Comparison of ENCODE assay signal across 8 cellular contexts in genomic region chr3:49703443-49703927, GRCh38. TPM values are rescaled to one million over a fixed set of nuclear protein-coding genes. Genes with fewer than 3 reads are reported as not detected.
DNase-seq lines count a peak whose midpoint lies in the region; ATAC-seq and TF ChIP-seq lines count a peak whose summit lies in the region.

No MANE protein-coding gene starts in this region.

- H3K9me3 Mint-ChIP-seq in activated T-helper 17 cell treated with anti-CD3 and anti-CD28 coated beads, Interleukin-2, amount 50 U/mL, for 72 hours = no peaks in the 10 kb centered on the region

- H3K9me3 ChIP-seq in Peyer's patch (no peaks in the 10 kb centered on the region), ovary (no peaks in the 10 kb centered on the region)

- TF ChIP-seq CTCF in GM12873 (IDR thresholded peaks at IDR 0.05; ENCODE audit: insufficient read depth, low read depth, low read length, missing control alignments) = peak; percentile 94
- peak; percentile 94 for TF ChIP-seq CTCF in HL-60 (IDR thresholded peaks at IDR 0.05; ENCODE audit: insufficient read depth, low read length)
- TF ChIP-seq CTCF in Peyer's patch (IDR thresholded peaks at IDR 0.05) = peak; percentile 49 to 82 (median 78)
- peak; percentile 85 for TF ChIP-seq CTCF in fibroblast of villous mesenchyme (IDR thresholded peaks at IDR 0.05; ENCODE audit: insufficient read depth, low read depth, low read length)
- TF ChIP-seq CTCF in ovary (IDR thresholded peaks at IDR 0.05) = peak; percentile 36 to 50 (median 43)

- H3K4me1 Mint-ChIP-seq in activated T-helper 17 cell treated with anti-CD3 and anti-CD28 coated beads, Interleukin-2, amount 50 U/mL, for 72 hours = no peaks in the 10 kb centered on the region

- H3K36me3 ChIP-seq in Peyer's patch = peaks cover 0 to 78% (median 0%) of the 10 kb centered on the region in 3 donors
- no peaks in the 10 kb centered on the region for H3K36me3 ChIP-seq in ovary

- no peaks in the 10 kb centered on the region for H3K27me3 ChIP-seq in HL-60 (ENCODE audit: insufficient read depth, poor library complexity, severe bottlenecking)
- H3K27me3 ChIP-seq in Peyer's patch = no peaks in the 10 kb centered on the region
- H3K27me3 ChIP-seq in ovary = no peaks in the 10 kb centered on the region

- intact Hi-C loops in ovary (cut with DNase I) = loop anchor here in 1 of 4 donors (10.0 kb wide), 1 partner anchor 201 kb away; the partner anchor contains the start of gene MST1R

- H3K27ac ChIP-seq in HL-60 (replicated peaks) (no peak overlapping the region), Peyer's patch (no peak overlapping the region), ovary (no peak overlapping the region)

- 55 to 61% (median 59%) methylated on average over 14 of the region's 14 CpGs for WGBS in ovary, 3 donors

- peak overlapping the region; percentile 38 for H3K27ac Mint-ChIP-seq in activated T-helper 17 cell treated with anti-CD3 and anti-CD28 coated beads, Interleukin-2, amount 50 U/mL, for 72 hours

- TF ChIP-seq POLR2A in Peyer's patch (IDR thresholded peaks at IDR 0.05) (no peak), ovary (IDR thresholded peaks at IDR 0.05) (no peak)

- peak; percentile 96 for ATAC-seq in activated T-helper 17 cell treated with anti-CD3 and anti-CD28 coated beads, Interleukin-2, amount 50 U/mL, for 72 hours (replicated peaks)

- H3K4me1 ChIP-seq in Peyer's patch = no peaks in the 10 kb centered on the region
- no peaks in the 10 kb centered on the region for H3K4me1 ChIP-seq in ovary (ENCODE audit: insufficient read depth)

- no peak for TF ChIP-seq EP300 in ovary (IDR thresholded peaks at IDR 0.05)

- no peak overlapping the region for H3K4me3 Mint-ChIP-seq in activated T-helper 17 cell treated with anti-CD3 and anti-CD28 coated beads, Interleukin-2, amount 50 U/mL, for 72 hours

- H3K27me3 Mint-ChIP-seq in activated T-helper 17 cell treated with anti-CD3 and anti-CD28 coated beads, Interleukin-2, amount 50 U/mL, for 72 hours = no peaks in the 10 kb centered on the region

- DNase-seq in 8988T (peak; percentile 89), HL-60 (ENCODE audit: low read depth in 1 of 2, low spot score in 1 of 2) (peak in 1 of 2 experiments; percentile 67), Peyer's patch (peak; percentile 56 to 82 (median 70)), fibroblast of villous mesenchyme (ENCODE audit: low read depth) (peak; percentile 66), ovary (peak in 4 of 5 donors; percentile 41 to 69 (median 60)), NCI-H187 treated with DMSO at 0.1 percent for 48 hours (lab: John Stamatoyannopoulos, UW) (no peak)

- H3K36me3 Mint-ChIP-seq in activated T-helper 17 cell treated with anti-CD3 and anti-CD28 coated beads, Interleukin-2, amount 50 U/mL, for 72 hours (ENCODE audit: low read depth) = peaks cover 23% of the 10 kb centered on the region

- H3K4me3 ChIP-seq in HL-60 (replicated peaks; ENCODE audit: insufficient read depth, low read length) (no peak overlapping the region), Peyer's patch (no peak overlapping the region), fibroblast of villous mesenchyme (ENCODE audit: low read depth, low read length) (no peak overlapping the region), ovary (no peak overlapping the region)

RNA-seq across cellular contexts. Expression of gene RNF123, which starts 14.1 kb away (rescaled TPM):
- total RNA-seq in Peyer's patch (100 to 1,000 TPM in 1 of 4 donors, 10 to 100 TPM in 3; 74.3 to 101 (median 84.3) TPM), fibroblast of villous mesenchyme (25.8 and 31.5 TPM in 2 replicates), ovary (10 to 100 TPM; 15.9 to 37.6 (median 24.0) TPM)
- 10 to 100 TPM; 22.8 to 44.5 TPM for total RNA-seq in activated T-helper 17 cell treated with anti-CD3 and anti-CD28 coated beads, Interleukin-2, amount 50 U/mL, for 72 hours
- polyA plus RNA-seq in ovary = 10 to 100 TPM; 16.3 to 26.2 TPM

RNA-seq across cellular contexts. Expression of gene MST1, which starts 14.2 kb away (rescaled TPM):
- 100 to 1,000 TPM in 2 of 4 donors, 10 to 100 TPM in 2; 52.0 to 156 (median 93.3) TPM for total RNA-seq in Peyer's patch
- total RNA-seq in activated T-helper 17 cell treated with anti-CD3 and anti-CD28 coated beads, Interleukin-2, amount 50 U/mL, for 72 hours = 10 to 100 TPM in 1 of 2 donors, 1 to 10 TPM in 1; 8.4 to 28.2 TPM
- total RNA-seq in fibroblast of villous mesenchyme = 1.7 and 5.2 TPM in 2 replicates
- total RNA-seq in ovary = 10 to 100 TPM in 6 of 7 donors, 1 to 10 TPM in 1; 5.2 to 91.0 (median 17.3) TPM
- polyA plus RNA-seq in ovary = 10 to 100 TPM in 1 of 2 donors, 1 to 10 TPM in 1; 3.5 to 31.3 TPM

RNA-seq across cellular contexts. Expression of gene AMIGO3, which starts 16.0 kb away (rescaled TPM):
- 1 to 10 TPM; 1.2 to 3.5 (median 2.9) TPM for total RNA-seq in Peyer's patch
- total RNA-seq in activated T-helper 17 cell treated with anti-CD3 and anti-CD28 coated beads, Interleukin-2, amount 50 U/mL, for 72 hours = under 1 TPM in 1 of 2 donors, not detected in 1; 0.29 TPM
- 0.43 and 1.6 TPM in 2 replicates for total RNA-seq in fibroblast of villous mesenchyme
- 1 to 10 TPM in 1 of 7 donors, under 1 TPM in 3, not detected in 3; 0.22 to 2.0 (median 0.31) TPM for total RNA-seq in ovary
- polyA plus RNA-seq in ovary = under 1 TPM in 1 of 2 donors, not detected in 1; 0.77 TPM

RNA-seq across cellular contexts. Expression of gene GMPPB, which starts 20.3 kb away (rescaled TPM):
- total RNA-seq in Peyer's patch (10 to 100 TPM; 35.4 to 46.4 (median 40.7) TPM), fibroblast of villous mesenchyme (30.2 and 31.6 TPM in 2 replicates), ovary (10 to 100 TPM; 14.5 to 38.5 (median 29.2) TPM)
- 10 to 100 TPM; 22.4 to 38.7 TPM for total RNA-seq in activated T-helper 17 cell treated with anti-CD3 and anti-CD28 coated beads, Interleukin-2, amount 50 U/mL, for 72 hours
- 1 to 10 TPM; 4.7 to 9.4 TPM for polyA plus RNA-seq in ovary

RNA-seq across cellular contexts. Expression of gene APEH, which starts 29.3 kb away (rescaled TPM):
- total RNA-seq in Peyer's patch (100 to 1,000 TPM in 3 of 4 donors, 10 to 100 TPM in 1; 99.0 to 170 (median 119) TPM), fibroblast of villous mesenchyme (104 and 109 TPM in 2 replicates), ovary (10 to 100 TPM; 33.7 to 90.9 (median 65.1) TPM)
- 100 to 1,000 TPM in 1 of 2 donors, 10 to 100 TPM in 1; 88.6 to 184 TPM for total RNA-seq in activated T-helper 17 cell treated with anti-CD3 and anti-CD28 coated beads, Interleukin-2, amount 50 U/mL, for 72 hours
- polyA plus RNA-seq in ovary = 10 to 100 TPM; 41.6 to 42.8 TPM

Comparison
In these comparisons a context has a peak if more than half of its experiments do, and no peak if none do; other contexts are left out.
1. CTCF ChIP-seq: peak in every context shown above with its lines; median percentile 94 in GM12873; 94 in HL-60; 85 in fibroblast of villous mesenchyme; 78 in Peyer's patch; 43 in ovary.